In the genomic region with DNA sequence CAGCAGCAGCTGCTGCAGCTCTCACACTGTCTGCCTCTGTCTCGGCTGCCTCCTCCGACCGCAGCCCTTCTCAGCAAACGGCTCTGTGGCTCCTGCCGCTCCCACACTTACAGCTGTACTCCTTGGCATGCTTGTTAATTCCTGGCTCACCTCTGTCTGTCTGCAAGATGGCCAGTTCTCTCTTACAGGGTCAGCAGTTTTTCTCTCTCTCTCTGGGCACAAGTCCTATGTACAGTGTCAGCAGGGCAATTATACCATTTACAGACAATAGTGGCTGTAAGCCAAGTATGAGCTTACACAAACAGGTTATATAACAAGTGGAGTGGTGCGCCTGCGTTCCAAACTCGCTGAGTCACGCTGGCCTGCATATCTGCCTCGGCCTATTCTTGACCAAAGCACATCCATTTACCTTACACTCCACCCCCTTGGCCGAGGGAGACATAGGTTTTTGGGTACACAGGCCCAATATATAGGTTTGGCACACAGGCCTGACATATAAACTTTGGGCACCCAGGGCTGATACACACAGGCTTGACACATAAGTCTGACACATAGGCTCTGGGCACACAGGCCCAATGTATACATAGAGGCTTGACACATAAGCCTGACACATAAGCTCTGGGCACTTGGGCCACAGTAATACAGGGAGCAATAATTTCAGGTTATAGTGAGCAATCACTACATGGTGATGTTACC, we compare ENCODE assay signal across 8 cellular contexts. TPM values are rescaled to one million over a fixed set of nuclear protein-coding genes. Genes with fewer than 3 reads are reported as not detected.
DNase-seq lines count a peak whose midpoint lies in the region; ATAC-seq and TF ChIP-seq lines count a peak whose summit lies in the region.

No MANE protein-coding gene starts in this region.

- H3K27ac ChIP-seq in HCT116 (ENCODE audit: low read depth, low read length) (peak overlapping the region; percentile 85), RWPE2 (ENCODE audit: poor library complexity, severe bottlenecking) (peak overlapping the region; percentile 35), rectal smooth muscle tissue (ENCODE audit: low read depth, low read length) (peak overlapping the region; percentile 90)

- no peaks in the 10 kb centered on the region for H3K27me3 ChIP-seq in HCT116 (ENCODE audit: insufficient read depth, low read length)
- H3K27me3 ChIP-seq in RWPE2 (ENCODE audit: insufficient read depth, poor library complexity, severe bottlenecking) = no peaks in the 10 kb centered on the region
- H3K27me3 ChIP-seq in rectal smooth muscle tissue (ENCODE audit: control insufficient read depth, insufficient read depth, low read length) = no peaks in the 10 kb centered on the region

- intact Hi-C loops in HCT116 (cut with micrococcal nuclease) = loop anchor here (5.0 to 10.0 kb wide), 3 partner anchors 127 to 449 kb away; a partner anchor contains a TSS

- H3K4me2 ChIP-seq in HCT116 (ENCODE audit: low read length) = peak overlapping the region; percentile 94

- POLR2A ChIA-PET in HCT116 (lab: Charles Lee) = interaction anchor here (1.9 to 2.9 kb wide), 4 partner anchors 18 to 461 kb away, joined by 5 to 14 read pairs (median 8); a partner anchor contains a TSS

- H3K9ac ChIP-seq in HCT116 (ENCODE audit: low read length) (peak overlapping the region; percentile 70), rectal smooth muscle tissue (ENCODE audit: low read length) (no peak overlapping the region)

- DNase-seq in HCT116 (ENCODE audit: low read depth, low spot score) (peak; percentile 80), RWPE2 (ENCODE audit: low spot score) (no peak), fibroblast of pulmonary artery (ENCODE audit: low read depth) (peak; percentile 83), NCI-H446 treated with DMSO at 0.1 percent for 48 hours (lab: John Stamatoyannopoulos, UW) (no peak), iPS-NIHi7 (ENCODE audit: extremely low spot score) (no peak)

- no peaks in the 10 kb centered on the region for H3K9me3 ChIP-seq in HCT116 (ENCODE audit: control insufficient read depth in 1 of 2, insufficient read depth in 1 of 2, low read depth in 1 of 2, low read length in 2 of 2)
- peaks cover 2% of the 10 kb centered on the region for H3K9me3 ChIP-seq in RWPE2 (ENCODE audit: severe bottlenecking)

- no TSS peak for BruUV-seq in HCT116 (replicated peaks; lab: Mats Ljungman, UMichigan)

- CTCF ChIA-PET in HCT116 (lab: Charles Lee) = interaction anchor here (1.9 to 2.7 kb wide), 2 partner anchors 30 to 213 kb away, joined by 8 to 20 read pairs; a partner anchor contains a TSS

- peaks cover 39 to 64% of the 10 kb centered on the region in 2 experiments for H3K4me1 ChIP-seq in HCT116 (ENCODE audit: control insufficient read depth in 1 of 2, insufficient read depth in 2 of 2, low read length in 2 of 2)
- H3K4me1 ChIP-seq in RWPE2 (ENCODE audit: insufficient read depth, poor library complexity, severe bottlenecking) = peaks cover 26% of the 10 kb centered on the region
- peaks cover 25% of the 10 kb centered on the region for H3K4me1 ChIP-seq in rectal smooth muscle tissue (ENCODE audit: control insufficient read depth, insufficient read depth, low read length)

- H4K20me1 ChIP-seq in HCT116 (ENCODE audit: insufficient read depth) = no peaks in the 10 kb centered on the region

- TF ChIP-seq CTCF in HCT116 (IDR thresholded peaks at IDR 0.05 in 2 of 3, conservative IDR thresholded peaks at IDR 0.05 in 1 of 3; ENCODE audit: borderline replicate concordance in 1 of 3, insufficient read depth in 1 of 3, low read depth in 2 of 3, low read length in 2 of 3) (no peak), RWPE2 (IDR thresholded peaks at IDR 0.05; ENCODE audit: poor library complexity, severe bottlenecking) (no peak), fibroblast of pulmonary artery (IDR thresholded peaks at IDR 0.05; ENCODE audit: low read length, missing control alignments) (no peak)

- peaks cover 69% of the 10 kb centered on the region for H3K79me2 ChIP-seq in HCT116 (ENCODE audit: insufficient read depth, low read length)

- no peak for TF ChIP-seq POLR2A in HCT116 (IDR thresholded peaks at IDR 0.05; ENCODE audit: borderline replicate concordance, extremely low read depth, insufficient read depth, insufficient read length)

- H3K36me3 ChIP-seq in HCT116 (ENCODE audit: control insufficient read depth in 1 of 2, insufficient read depth in 2 of 2, low read length in 2 of 2) = 0 out of 4 replicates have a peak, but pooled peaks cover 0 to 4% of the 10 kb centered on the region in 2 experiments
- H3K36me3 ChIP-seq in RWPE2 (ENCODE audit: low read depth) = no peaks in the 10 kb centered on the region
- H3K36me3 ChIP-seq in rectal smooth muscle tissue (ENCODE audit: control insufficient read depth, insufficient read depth, low read length) = no peaks in the 10 kb centered on the region

- TF ChIP-seq RAD21 in HCT116 (IDR thresholded peaks at IDR 0.05; ENCODE audit: low read depth) = no peak

- H3K9me2 ChIP-seq in HCT116 (ENCODE audit: insufficient read depth) = no peaks in the 10 kb centered on the region

- H2AFZ ChIP-seq in HCT116 (ENCODE audit: low read depth, low read length, poor library complexity, severe bottlenecking) = no peak overlapping the region

- H3K4me3 ChIP-seq in HCT116 (replicated peaks in 1 of 2; ENCODE audit: low read depth in 1 of 2, low read length in 2 of 2) = peak overlapping the region; percentile 42 to 51
- H3K4me3 ChIP-seq in RWPE2 (ENCODE audit: severe bottlenecking) = no peak overlapping the region
- H3K4me3 ChIP-seq in fibroblast of pulmonary artery (replicated peaks; ENCODE audit: low read depth, low read length) = peak overlapping the region; percentile 18
- peak overlapping the region; percentile 56 for H3K4me3 ChIP-seq in rectal smooth muscle tissue (ENCODE audit: low read length)

- peak; percentile 41 for ATAC-seq in HCT116
- peak; percentile 28 for ATAC-seq in RWPE2 (ENCODE audit: low read depth)
- no peak for ATAC-seq in HG03565 (IDR thresholded peaks at IDR 0.05; ENCODE audit: unreplicated experiment)
- ATAC-seq in HG02623 (IDR thresholded peaks at IDR 0.05; ENCODE audit: unreplicated experiment) = no peak

- RAD21 ChIA-PET in HCT116 (lab: Charles Lee; ENCODE audit: low non-redundant PET in 1 of 2, low total read pairs in 2 of 2, uncharacterized antibody in 2 of 2, unreplicated experiment in 2 of 2) = no interaction called here

TF ChIP-seq in HCT116, 20 proteins besides CTCF, POLR2A, EP300 and RAD21 (continues in another document):
- TF ChIP-seq EZH2phosphoT487 (IDR thresholded peaks at IDR 0.05; ENCODE audit: borderline replicate concordance) (no peak), YY1 (IDR thresholded peaks at IDR 0.05; ENCODE audit: extremely low read depth, insufficient replicate concordance, low read depth, low read length) (no peak), SIN3A (IDR thresholded peaks at IDR 0.05; ENCODE audit: low read depth) (peak; percentile 64; the same call in 1 of the 2 replicates), TCF7L2 (IDR thresholded peaks at IDR 0.05; ENCODE audit: borderline replicate concordance, extremely low read depth, insufficient read depth, insufficient read length) (no peak), EGR1 (IDR thresholded peaks at IDR 0.05; ENCODE audit: low read depth) (no peak), ZFX (IDR thresholded peaks at IDR 0.05) (no peak), POLR2AphosphoS5 (IDR thresholded peaks at IDR 0.05; ENCODE audit: low read depth, low read length) (peak; percentile 59), FOSL1 (IDR thresholded peaks at IDR 0.05; ENCODE audit: low read depth) (peak; percentile 66)
- TF ChIP-seq, protein P1, sequence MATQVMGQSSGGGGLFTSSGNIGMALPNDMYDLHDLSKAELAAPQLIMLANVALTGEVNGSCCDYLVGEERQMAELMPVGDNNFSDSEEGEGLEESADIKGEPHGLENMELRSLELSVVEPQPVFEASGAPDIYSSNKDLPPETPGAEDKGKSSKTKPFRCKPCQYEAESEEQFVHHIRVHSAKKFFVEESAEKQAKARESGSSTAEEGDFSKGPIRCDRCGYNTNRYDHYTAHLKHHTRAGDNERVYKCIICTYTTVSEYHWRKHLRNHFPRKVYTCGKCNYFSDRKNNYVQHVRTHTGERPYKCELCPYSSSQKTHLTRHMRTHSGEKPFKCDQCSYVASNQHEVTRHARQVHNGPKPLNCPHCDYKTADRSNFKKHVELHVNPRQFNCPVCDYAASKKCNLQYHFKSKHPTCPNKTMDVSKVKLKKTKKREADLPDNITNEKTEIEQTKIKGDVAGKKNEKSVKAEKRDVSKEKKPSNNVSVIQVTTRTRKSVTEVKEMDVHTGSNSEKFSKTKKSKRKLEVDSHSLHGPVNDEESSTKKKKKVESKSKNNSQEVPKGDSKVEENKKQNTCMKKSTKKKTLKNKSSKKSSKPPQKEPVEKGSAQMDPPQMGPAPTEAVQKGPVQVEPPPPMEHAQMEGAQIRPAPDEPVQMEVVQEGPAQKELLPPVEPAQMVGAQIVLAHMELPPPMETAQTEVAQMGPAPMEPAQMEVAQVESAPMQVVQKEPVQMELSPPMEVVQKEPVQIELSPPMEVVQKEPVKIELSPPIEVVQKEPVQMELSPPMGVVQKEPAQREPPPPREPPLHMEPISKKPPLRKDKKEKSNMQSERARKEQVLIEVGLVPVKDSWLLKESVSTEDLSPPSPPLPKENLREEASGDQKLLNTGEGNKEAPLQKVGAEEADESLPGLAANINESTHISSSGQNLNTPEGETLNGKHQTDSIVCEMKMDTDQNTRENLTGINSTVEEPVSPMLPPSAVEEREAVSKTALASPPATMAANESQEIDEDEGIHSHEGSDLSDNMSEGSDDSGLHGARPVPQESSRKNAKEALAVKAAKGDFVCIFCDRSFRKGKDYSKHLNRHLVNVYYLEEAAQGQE (IDR thresholded peaks at IDR 0.05; ENCODE audit: low read depth) = no peak
- TF ChIP-seq, protein P2, sequence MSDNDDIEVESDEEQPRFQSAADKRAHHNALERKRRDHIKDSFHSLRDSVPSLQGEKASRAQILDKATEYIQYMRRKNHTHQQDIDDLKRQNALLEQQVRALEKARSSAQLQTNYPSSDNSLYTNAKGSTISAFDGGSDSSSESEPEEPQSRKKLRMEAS (IDR thresholded peaks at IDR 0.05) = peak; percentile 74

RNA-seq across cellular contexts. Expression of a gene that starts 4.4 kb away (rescaled TPM):
- 11.2 TPM for total RNA-seq in HCT116 (2021; ENCODE audit: unreplicated experiment)
- polyA plus RNA-seq in HCT116 (2012) = 2.9 and 3.6 TPM in 2 replicates

RNA-seq across cellular contexts. Expression of a gene that starts 18.2 kb away (rescaled TPM):
- total RNA-seq in HCT116 (2021; ENCODE audit: unreplicated experiment) = 10.1 TPM
- 7.1 and 7.4 TPM in 2 replicates for polyA plus RNA-seq in HCT116 (2012)

RNA-seq across cellular contexts. Expression of a gene that starts 45.4 kb away (rescaled TPM):
- total RNA-seq in HCT116 (2021; ENCODE audit: unreplicated experiment) = 0.81 TPM
- polyA plus RNA-seq in HCT116 (2012) = 0.15 and 0.40 TPM in 2 replicates

Comparison
In these comparisons a context has a peak if more than half of its experiments do, and no peak if none do; other contexts are left out.
1. ATAC-seq: peak in HCT116 (single experiment) and RWPE2 (single experiment); none in HG03565 (single experiment) and HG02623 (single experiment).
2. DNase-seq: peak in HCT116 (single experiment) and fibroblast of pulmonary artery (single experiment); none in RWPE2 (single experiment), NCI-H446 treated with DMSO at 0.1 percent for 48 hours (single experiment) and iPS-NIHi7 (single experiment).
3. H3K27ac ChIP-seq: peak in every context shown above with its lines; median percentile 90 in rectal smooth muscle tissue; 85 in HCT116; 35 in RWPE2.